ENCODE assay signal across 1 cellular context in the genomic region with DNA sequence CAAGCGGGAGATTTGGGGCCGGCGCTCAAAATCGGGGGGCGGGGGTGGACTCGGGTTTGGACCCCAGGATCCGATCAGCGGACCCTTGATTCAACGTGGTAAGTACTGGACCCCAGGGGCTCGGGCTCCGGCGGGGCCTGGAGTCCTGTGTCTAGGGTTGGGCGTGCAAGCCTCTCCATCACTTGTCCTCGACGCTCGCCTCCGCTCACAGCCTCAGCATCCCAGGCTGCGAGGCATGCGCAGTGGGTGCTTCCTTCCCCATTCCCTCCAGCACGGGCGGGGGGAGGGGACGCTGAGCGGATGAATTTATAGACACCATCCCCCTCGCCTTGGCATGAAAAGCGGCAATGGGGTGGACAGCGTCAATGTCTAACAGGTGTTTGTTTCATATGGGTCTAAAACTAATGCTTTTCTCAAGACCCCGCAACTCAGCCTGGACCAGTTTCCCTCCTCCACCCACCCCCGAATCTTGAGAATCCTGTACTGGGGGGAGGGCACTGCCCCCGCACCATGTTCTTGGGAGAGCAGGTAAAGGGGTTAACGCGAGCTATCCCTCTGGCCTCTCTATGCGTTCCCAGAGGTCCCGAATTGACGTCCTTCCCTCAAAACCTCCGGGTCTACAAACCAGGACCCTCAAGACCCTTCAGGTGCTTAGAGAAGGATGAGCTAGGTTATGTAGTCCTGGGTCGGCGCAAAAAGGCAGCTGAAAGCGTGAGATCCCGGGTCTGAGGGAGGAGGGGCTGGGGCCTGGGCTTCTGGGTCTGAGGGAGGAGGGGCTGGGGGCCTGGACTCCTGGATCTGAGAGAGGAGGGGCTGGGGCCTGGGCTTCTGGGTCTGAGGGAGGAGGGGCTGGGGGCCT.
A peak's percentile ranks its signal among the peaks of the same experiment; 100 is the strongest.
TF ChIP-seq lines count a peak whose summit lies in the region.

No MANE protein-coding gene starts in this region.

TF ChIP-seq in endothelial cell of umbilical vein, 7 proteins besides CTCF, POLR2A, EP300 and RAD21:
- TF ChIP-seq POLR2AphosphoS5 (IDR thresholded peaks at IDR 0.05; ENCODE audit: insufficient read depth, low read depth, low read length) (peak; percentile 34), EZH2 (IDR thresholded peaks at IDR 0.05; ENCODE audit: borderline replicate concordance, low read depth, low read length, severe bottlenecking) (no peak), FOS (IDR thresholded peaks at IDR 0.05; ENCODE audit: borderline replicate concordance, insufficient read depth, low read length) (no peak), JUN (IDR thresholded peaks at IDR 0.05; ENCODE audit: borderline replicate concordance, insufficient read depth, insufficient read length, low read depth) (no peak), GATA2 (IDR thresholded peaks at IDR 0.05; ENCODE audit: insufficient read depth, insufficient read length, low read depth, low read length) (no peak), MYC (IDR thresholded peaks at IDR 0.05; ENCODE audit: low read depth, low read length) (no peak)
- TF ChIP-seq, protein P1, sequence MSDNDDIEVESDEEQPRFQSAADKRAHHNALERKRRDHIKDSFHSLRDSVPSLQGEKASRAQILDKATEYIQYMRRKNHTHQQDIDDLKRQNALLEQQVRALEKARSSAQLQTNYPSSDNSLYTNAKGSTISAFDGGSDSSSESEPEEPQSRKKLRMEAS (IDR thresholded peaks at IDR 0.05; ENCODE audit: insufficient read depth, insufficient read length): peak; percentile 25
